Comparison of ENCODE assay signal across 20 cellular contexts in genomic region chr20:64250027-64250426, GRCh38. TPM values are rescaled to one million over a fixed set of nuclear protein-coding genes. Genes with fewer than 3 reads are reported as not detected.
DNase-seq lines count a peak whose midpoint lies in the region; ATAC-seq, FAIRE-seq and TF ChIP-seq lines count a peak whose summit lies in the region.
"Had no signal": no experiment of that assay in that cellular context is flagged by ENCODE, and none has a peak within 500 bp of the region (broad histone marks: within the 10 kb centered on the region; RNA-seq: fewer than 3 reads in every experiment).

No MANE protein-coding gene starts in this region.

- FAIRE-seq in HepG2 (lab: Jason Lieb, UNC), result no peak
- FAIRE-seq: A549, D721Med, G401.6, GM12891 had no signal

- POLR2A ChIA-PET in HepG2 (lab: Yijun Ruan, JAX), result no interaction called here

- H3K4me2 ChIP-seq in HepG2 (ENCODE audit: low read depth, low read length), result no peak overlapping the region
- H3K4me2 ChIP-seq: A549; BLaER1 treated with 17β-estradiol and CSF1 and Interleukin-3, amounts not matched to agents 10 nM and 100 nM had no signal

- TF ChIP-seq RAD21 in HepG2 (CRISPR knock-in tag; IDR thresholded peaks at IDR 0.05), result no peak

- H3K9me3 ChIP-seq in HepG2 (ENCODE audit: low read length), result no peaks in the 10 kb centered on the region
- H3K9me3 ChIP-seq in right lobe of liver, result no peaks in the 10 kb centered on the region
- H3K9me3 ChIP-seq: A549; BLaER1 treated with 17β-estradiol and CSF1 and Interleukin-3, amounts not matched to agents 10 nM and 100 nM; Caco-2 had no signal

- BruUV-seq in HepG2 (replicated peaks; lab: Mats Ljungman, UMichigan), result no TSS peak

- no peak overlapping the region for H3K9ac ChIP-seq in HepG2 (ENCODE audit: insufficient read depth, low read depth, low read length)
- H3K9ac ChIP-seq: BLaER1 treated with 17β-estradiol and CSF1 and Interleukin-3, amounts not matched to agents 10 nM and 100 nM had no signal

- no peak overlapping the region for H2AFZ ChIP-seq in HepG2 (ENCODE audit: low read length)

- DNase-seq in HepG2 (ENCODE audit: low spot score), result no peak
- DNase-seq in right lobe of liver, result no peak
- peak; percentile 12 for DNase-seq in epidermal melanocyte (ENCODE audit: insufficient read length, low spot score)
- no peak for DNase-seq in left cardiac atrium
- DNase-seq in activated T-cell treated with anti-CD3 and anti-CD28 coated beads for 4 hours, result no peak
- DNase-seq: AML-193; Caco-2; Calu3; CD4-positive, alpha-beta T cell; DMS79 treated with DMSO at 0.1 percent for 48 hours; GF-D8 had no signal

- intact Hi-C loops in HepG2 (cut with micrococcal nuclease; ENCODE audit: unreplicated experiment) (no loop called here), right lobe of liver (cut with DNase I) (no loop called here), left cardiac atrium (cut with DNase I) (no loop called here)

- peaks cover 68% of the 10 kb centered on the region for H3K4me1 ChIP-seq in HepG2 (ENCODE audit: insufficient read depth, low read length)
- no peaks in the 10 kb centered on the region for H3K4me1 ChIP-seq in right lobe of liver
- H3K4me1 ChIP-seq: A549 had no signal

- no peaks in the 10 kb centered on the region for H3K36me3 ChIP-seq in HepG2 (replicated peaks in 1 of 2; ENCODE audit: control insufficient read depth in 1 of 2, insufficient read depth in 2 of 2, low read length in 2 of 2)
- no peaks in the 10 kb centered on the region for H3K36me3 ChIP-seq in right lobe of liver
- H3K36me3 ChIP-seq: BLaER1 treated with 17β-estradiol and CSF1 and Interleukin-3, amounts not matched to agents 10 nM and 100 nM had no signal

- no peak for TF ChIP-seq POLR2A in HepG2 (IDR thresholded peaks at IDR 0.05; ENCODE audit: insufficient read depth in 1 of 2, low read depth in 2 of 2, low read length in 2 of 2)
- TF ChIP-seq POLR2A in right lobe of liver (IDR thresholded peaks at IDR 0.05), result no peak

- CTCF ChIA-PET in HepG2 (lab: Yijun Ruan, JAX; ENCODE audit: low intra/inter-chr PET ratio, low total read pairs), result no interaction called here

- H3K27ac ChIP-seq in HepG2 (ENCODE audit: extremely low read length, insufficient read depth, low read length) (no peak overlapping the region), right lobe of liver (no peak overlapping the region), VCaP (peak overlapping the region; percentile 73)
- H3K27ac ChIP-seq: 22Rv1; A549; BLaER1 treated with 17β-estradiol and CSF1 and Interleukin-3, amounts not matched to agents 10 nM and 100 nM had no signal

- TF ChIP-seq CTCF in HepG2 (CRISPR knock-in tag; IDR thresholded peaks at IDR 0.05), result no peak
- no peak for TF ChIP-seq CTCF in right lobe of liver (IDR thresholded peaks at IDR 0.05)
- TF ChIP-seq CTCF in VCaP (conservative IDR thresholded peaks at IDR 0.05), result no peak

- WGBS in HepG2 (ENCODE audit: low lambda C conversion rate), result 54% methylated on average over 2 of the region's 2 CpGs
- WGBS in right lobe of liver (ENCODE audit: insufficient coverage, low coverage, low lambda C conversion rate, missing lambda C conversion rate), result 77% methylated on average over 2 of the region's 2 CpGs

- no peaks in the 10 kb centered on the region for H3K79me2 ChIP-seq in HepG2 (ENCODE audit: insufficient read depth, low read length)

- ATAC-seq in HepG2 (no peak), right lobe of liver (no peak), left cardiac atrium (no peak), HG03457 (IDR thresholded peaks at IDR 0.05; ENCODE audit: unreplicated experiment) (no peak)
- ATAC-seq: A549; CD8-positive, alpha-beta T cell had no signal

- H3K4me3 ChIP-seq in HepG2 (replicated peaks in 1 of 3; ENCODE audit: insufficient read depth in 1 of 3, low read depth in 2 of 3, low read length in 3 of 3), result no peak overlapping the region
- H3K4me3 ChIP-seq in right lobe of liver, result no peak overlapping the region
- H3K4me3 ChIP-seq: A549; BLaER1 treated with 17β-estradiol and CSF1 and Interleukin-3, amounts not matched to agents 10 nM and 100 nM had no signal

- TF ChIP-seq EP300 in HepG2 (IDR thresholded peaks at IDR 0.05; ENCODE audit: low read depth in 2 of 2, low read length in 2 of 2) (no peak), HepG2 (CRISPR knock-in tag; IDR thresholded peaks at IDR 0.05; ENCODE audit: borderline replicate concordance) (no peak)

- H4K20me1 ChIP-seq in HepG2 (ENCODE audit: insufficient read depth, low read length), result no peaks in the 10 kb centered on the region

- peaks cover 8 to 28% of the 10 kb centered on the region in 2 experiments for H3K27me3 ChIP-seq in HepG2 (ENCODE audit: control insufficient read depth in 1 of 2, insufficient read depth in 2 of 2, low read length in 2 of 2)
- no peaks in the 10 kb centered on the region for H3K27me3 ChIP-seq in right lobe of liver

- in situ Hi-C loops in HepG2 (cut with HindIII; ENCODE audit: extremely low pct_ligation_motif_present, low pct_unique_long_range_greater_than_20kb), result no loop called here

TF ChIP-seq in HepG2, 621 proteins besides CTCF, POLR2A, EP300 and RAD21:
- TF ChIP-seq ZFP82 (CRISPR knock-in tag; IDR thresholded peaks at IDR 0.05; ENCODE audit: borderline replicate concordance), result no peak
- peak; percentile 88 for TF ChIP-seq CEBPB (IDR thresholded peaks at IDR 0.05; ENCODE audit: borderline replicate concordance, low read depth, low read length)
- TF ChIP-seq NFIC (IDR thresholded peaks at IDR 0.05; ENCODE audit: low read length), result no peak

RNA-seq across cellular contexts. Expression of gene PCMTD2, which starts 5.5 kb away (rescaled TPM):
- 47.0 and 50.5 TPM in 2 replicates for total RNA-seq in HepG2 (2016; rRNA removed; fragmentation: Illumina TruSeq; extraction: Trizol)
- total RNA-seq in HepG2 (2016; cell fraction: cytosol; rRNA removed; fragmentation: Illumina TruSeq; extraction: Trizol; ENCODE audit: low read depth), result 5.3 and 6.4 TPM in 2 replicates
- total RNA-seq in HepG2 (2016; cell fraction: insoluble cytoplasmic fraction; rRNA removed; fragmentation: Illumina TruSeq; extraction: Trizol), result 44.0 and 57.6 TPM in 2 replicates
- 23.6 and 27.0 TPM in 2 replicates for total RNA-seq in HepG2 (2016; cell fraction: membrane; rRNA removed; fragmentation: Illumina TruSeq; extraction: Trizol)
- 52.1 and 60.5 TPM in 2 replicates for total RNA-seq in HepG2 (2016; cell fraction: nucleus; rRNA removed; fragmentation: Illumina TruSeq; extraction: Trizol)
- polyA plus RNA-seq in HepG2 (2011; rRNA removed), result 66.3 and 76.9 TPM in 2 replicates
- 40.5 and 52.8 TPM in 2 replicates for polyA plus RNA-seq in HepG2 (2011; cell fraction: cytosol; rRNA removed)
- 117 and 148 TPM in 2 replicates for polyA plus RNA-seq in HepG2 (2011; cell fraction: nucleus; rRNA removed)
- polyA plus RNA-seq in HepG2 (2012), result 58.6 and 62.1 TPM in 2 replicates
- 1.5 and 2.4 TPM in 2 replicates for polyA plus RNA-seq in HepG2 (2016; cell fraction: cytosol; fragmentation: Illumina TruSeq; extraction: Trizol; ENCODE audit: low read depth)
- 41.2 and 44.9 TPM in 2 replicates for polyA plus RNA-seq in HepG2 (2016; cell fraction: insoluble cytoplasmic fraction; fragmentation: Illumina TruSeq; extraction: Trizol; ENCODE audit: low read depth)
- polyA plus RNA-seq in HepG2 (2016; cell fraction: membrane; fragmentation: Illumina TruSeq; extraction: Trizol; ENCODE audit: low read depth), result 10.2 and 12.5 TPM in 2 replicates
- 134 and 146 TPM in 2 replicates for polyA plus RNA-seq in HepG2 (2016; cell fraction: nucleus; fragmentation: Illumina TruSeq; extraction: Trizol; ENCODE audit: insufficient read depth, low read depth)
- 20.0 and 41.6 TPM in 2 replicates for polyA minus RNA-seq in HepG2 (2011; rRNA and poly(A)+ RNA removed; ENCODE audit: low replicate concordance)
- polyA minus RNA-seq in HepG2 (2011; cell fraction: cytosol; rRNA and poly(A)+ RNA removed), result 36.8 and 46.1 TPM in 2 replicates
- polyA minus RNA-seq in HepG2 (2011; cell fraction: nucleus; rRNA and poly(A)+ RNA removed), result 78.9 and 107 TPM in 2 replicates
- 10 to 100 TPM; 24.5 to 39.7 (median 28.6) TPM for total RNA-seq in right lobe of liver
- 10 to 100 TPM; 54.9 to 76.4 TPM for total RNA-seq in left cardiac atrium
